Comparison of ENCODE assay signal across 8 cellular contexts in the genomic region with DNA sequence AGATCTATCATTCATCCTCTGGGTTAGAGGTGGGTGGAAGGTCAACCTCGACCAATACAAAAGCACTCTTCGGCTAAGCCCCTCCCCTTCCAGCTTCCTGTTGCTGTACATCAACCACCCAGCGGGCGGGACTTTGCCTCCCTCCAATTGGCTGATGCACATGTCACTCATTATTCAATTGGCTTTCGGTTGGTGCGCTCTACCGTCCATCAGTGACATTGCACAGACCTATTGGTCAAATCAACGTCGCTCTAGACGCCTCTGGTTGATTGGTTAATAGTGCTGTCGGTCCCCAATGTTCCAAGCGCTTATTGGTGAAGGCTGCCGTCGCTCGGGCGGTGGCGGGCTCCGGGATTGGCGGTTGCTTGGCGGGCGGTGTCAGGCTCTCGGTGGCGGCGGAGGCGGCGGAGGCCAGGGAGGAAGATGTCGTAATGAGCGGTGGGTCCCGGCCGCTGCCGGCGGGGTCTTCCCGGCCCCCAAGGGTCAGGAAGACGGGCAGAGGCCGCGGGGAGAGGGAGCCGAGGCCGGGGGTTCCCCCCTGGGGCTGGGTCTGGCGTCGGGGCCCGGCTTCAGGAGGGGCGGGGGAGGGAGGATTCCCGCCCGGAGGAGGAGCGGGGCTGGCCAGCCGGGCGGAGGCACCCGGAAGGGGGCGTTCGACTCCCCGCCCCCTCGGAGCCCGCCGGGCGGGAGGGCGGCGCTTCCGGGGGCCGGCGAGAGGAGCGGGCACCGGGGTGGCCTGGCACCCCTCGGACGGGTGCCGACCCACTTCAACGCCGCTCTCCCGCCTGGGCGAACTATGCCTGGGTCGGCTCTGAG. TPM values are rescaled to one million over a fixed set of nuclear protein-coding genes. Genes with fewer than 3 reads are reported as not detected.
DNase-seq lines count a peak whose midpoint lies in the region; ATAC-seq, FAIRE-seq and TF ChIP-seq lines count a peak whose summit lies in the region.

A gene (plus strand): TSS at position 381 of the 816 bp plus-strand sequence. CDS start 51 bp downstream, at position 432.

- peak; percentile 88 for DNase-seq in D721Med (ENCODE audit: insufficient read length, low spot score)
- DNase-seq in HuH-7.5 (ENCODE audit: low spot score): peak; percentile 97
- DNase-seq in OCI-LY7 (ENCODE audit: low spot score): peak; percentile 100
- peak; percentile 97 for DNase-seq in activated T-cell treated with anti-CD3 and anti-CD28 coated beads for 1 hour (ENCODE audit: low read depth)
- peak; percentile 100 for DNase-seq in endothelial cell of umbilical vein (ENCODE audit: low read depth, low spot score)
- DNase-seq in midbrain (lab: John Stamatoyannopoulos, UW): peak; percentile 99
- DNase-seq in stimulated activated CD8-positive, alpha-beta memory T cell treated with anti-CD3 and anti-CD28 coated beads, Interleukin-2, amount 100 ng/mL, for 1 hour (ENCODE audit: low read depth in 2 of 2): peak; percentile 97

- peak within 1 kb of the TSS; percentile 58 for H3K27ac ChIP-seq in OCI-LY7 (ENCODE audit: low read depth, low read length, poor library complexity, severe bottlenecking)
- peak within 1 kb of the TSS; percentile 75 for H3K27ac ChIP-seq in endothelial cell of umbilical vein (ENCODE audit: insufficient read depth, low read depth, low read length)

- FAIRE-seq in D721Med (lab: Jason Lieb, UNC) (peak; percentile 46), endothelial cell of umbilical vein (lab: Jason Lieb, UNC) (peak; percentile 100)

- POLR2A ChIA-PET in OCI-LY7 (lab: Charles Lee) (interaction anchor here (0.5 to 2.9 kb wide), 7 partner anchors 43 to 1003 kb away, joined by 3 to 13 read pairs (median 4); a partner anchor contains a TSS), endothelial cell of umbilical vein (lab: Charles Lee) (interaction anchor here (1.0 to 1.2 kb wide), 3 partner anchors 9 to 55 kb away, joined by 4 to 6 read pairs (median 5); a partner anchor contains a TSS)

- TF ChIP-seq POLR2A in endothelial cell of umbilical vein (IDR thresholded peaks at IDR 0.05; ENCODE audit: low read depth, low read length): peak; percentile 60

- no TSS peak for BruUV-seq in OCI-LY7 (replicated peaks; lab: Mats Ljungman, UMichigan)
- BruUV-seq in endothelial cell of umbilical vein (replicated peaks; lab: Mats Ljungman, UMichigan): no TSS peak

- intact Hi-C loops in OCI-LY7 (cut with micrococcal nuclease; ENCODE audit: unreplicated experiment) (loop anchor here (1.0 to 5.0 kb wide), 3 partner anchors 45 to 121 kb away; a partner anchor contains a TSS), endothelial cell of umbilical vein (cut with micrococcal nuclease) (loop anchor here (1.0 kb wide), 5 partner anchors 45 to 211 kb away; a partner anchor contains a TSS)

- dilution Hi-C loops in endothelial cell of umbilical vein (cut with MboI; ENCODE audit: extremely low pct_ligation_motif_present, low sequenced_read_pairs): no loop called here

- peak within 1 kb of the TSS; percentile 87 for H3K9ac ChIP-seq in endothelial cell of umbilical vein (replicated peaks; ENCODE audit: extremely low read depth, insufficient read depth, low read length)

- H3K4me3 ChIP-seq in OCI-LY7 (ENCODE audit: low read depth, low read length, poor library complexity, severe bottlenecking) (peak within 1 kb of the TSS; percentile 90), endothelial cell of umbilical vein (replicated peaks in 1 of 3; ENCODE audit: insufficient read depth in 1 of 3, low read depth in 1 of 3, low read length in 3 of 3) (peak within 1 kb of the TSS; percentile 51 to 90 (median 84))

- no peaks in the 10 kb centered on the region for H4K20me1 ChIP-seq in OCI-LY7 (ENCODE audit: insufficient read depth, low read length)
- H4K20me1 ChIP-seq in endothelial cell of umbilical vein (replicated peaks; ENCODE audit: control insufficient read depth, extremely low read depth, insufficient read depth, low read length): no peaks in the 10 kb centered on the region

- H2AFZ ChIP-seq in OCI-LY7 (ENCODE audit: low read length) (peak within 1 kb of the TSS; percentile 60), endothelial cell of umbilical vein (ENCODE audit: low read depth, low read length) (peak within 1 kb of the TSS; percentile 86)

- no peaks in the 10 kb centered on the region for H3K9me2 ChIP-seq in OCI-LY7 (ENCODE audit: insufficient read depth, low read length)

- H3K79me2 ChIP-seq in OCI-LY7 (ENCODE audit: insufficient read depth, low read depth, low read length) (peaks cover 32% of the 10 kb centered on the region), endothelial cell of umbilical vein (ENCODE audit: control insufficient read depth, insufficient read depth, low read length) (peaks cover 7% of the 10 kb centered on the region)

- no peaks in the 10 kb centered on the region for H3K27me3 ChIP-seq in endothelial cell of umbilical vein (ENCODE audit: control insufficient read depth in 2 of 2, insufficient read depth in 2 of 2, low read length in 2 of 2)

- H3K4me1 ChIP-seq in OCI-LY7 (ENCODE audit: insufficient read depth, low read length, poor library complexity, severe bottlenecking) (peaks cover 29% of the 10 kb centered on the region), endothelial cell of umbilical vein (ENCODE audit: control insufficient read depth, extremely low read depth, insufficient read depth, low read length) (peaks cover 15% of the 10 kb centered on the region)

- H3K9me3 ChIP-seq in OCI-LY7 (ENCODE audit: low read length): no peaks in the 10 kb centered on the region
- no peaks in the 10 kb centered on the region for H3K9me3 ChIP-seq in endothelial cell of umbilical vein (replicated peaks; ENCODE audit: control insufficient read depth, insufficient read depth, low read length)

- ATAC-seq in GM21526 (IDR thresholded peaks at IDR 0.05; ENCODE audit: low FRiP score, unreplicated experiment): peak; percentile 87

- H3K4me2 ChIP-seq in OCI-LY7 (ENCODE audit: low read length) (peak within 1 kb of the TSS; percentile 97), endothelial cell of umbilical vein (ENCODE audit: insufficient read depth, low read length) (peak within 1 kb of the TSS; percentile 81)

- H3K36me3 ChIP-seq in OCI-LY7 (ENCODE audit: insufficient read depth, low read length) (peaks cover 23% of the 10 kb centered on the region; the same call in 1 of the 2 replicates), endothelial cell of umbilical vein (ENCODE audit: control insufficient read depth in 2 of 2, extremely low read depth in 1 of 2, insufficient read depth in 2 of 2, low read length in 2 of 2) (no peaks in the 10 kb centered on the region)

- TF ChIP-seq CTCF in D721Med (IDR thresholded peaks at IDR 0.05; ENCODE audit: insufficient read depth, missing control alignments) (no peak), OCI-LY7 (conservative IDR thresholded peaks at IDR 0.05; ENCODE audit: low read length) (no peak), endothelial cell of umbilical vein (IDR thresholded peaks at IDR 0.05; ENCODE audit: extremely low read depth in 1 of 2, insufficient read depth in 1 of 2, low read depth in 1 of 2, low read length in 2 of 2) (no peak)

- CTCF ChIA-PET in OCI-LY7 (lab: Charles Lee; ENCODE audit: unreplicated experiment): interaction anchor here (1.2 kb wide), 1 partner anchor 54 kb away, joined by 3 read pairs; no protein-coding TSS in a partner anchor
- CTCF ChIA-PET in endothelial cell of umbilical vein (lab: Charles Lee): interaction anchor here (0.6 to 3.0 kb wide), 14 partner anchors 11 to 122 kb away, joined by 3 to 46 read pairs (median 5); a partner anchor contains a TSS

- no peaks in the 10 kb centered on the region for H3K9me1 ChIP-seq in endothelial cell of umbilical vein (replicated peaks; ENCODE audit: control insufficient read depth, extremely low read depth, insufficient read depth, low read length)

TF ChIP-seq in endothelial cell of umbilical vein, 7 proteins besides CTCF, POLR2A, EP300 and RAD21:
- TF ChIP-seq POLR2AphosphoS5 (IDR thresholded peaks at IDR 0.05; ENCODE audit: insufficient read depth, low read depth, low read length): peak; percentile 84
- no peak for TF ChIP-seq FOS (IDR thresholded peaks at IDR 0.05; ENCODE audit: borderline replicate concordance, insufficient read depth, low read length)

RNA-seq across cellular contexts. Expression of the gene that starts here (rescaled TPM):
- total RNA-seq in OCI-LY7 (2014; rRNA removed; shearing (Covaris generic)): 2.3 and 5.8 TPM in 2 replicates
- total RNA-seq in OCI-LY7 (2022) (22.1 and 24.1 TPM in 2 replicates), endothelial cell of umbilical vein (18.5 and 18.6 TPM in 2 replicates)
- polyA plus RNA-seq in endothelial cell of umbilical vein: 10.4 and 11.2 TPM in 2 replicates
- 10.8 and 12.8 TPM in 2 replicates for polyA plus RNA-seq in endothelial cell of umbilical vein (2011; cell fraction: cytosol; rRNA removed)
- polyA plus RNA-seq in endothelial cell of umbilical vein (2011; cell fraction: nucleus; rRNA removed): 16.3 and 18.0 TPM in 2 replicates
- 14.1 and 14.8 TPM in 2 replicates for polyA plus RNA-seq in endothelial cell of umbilical vein (2012)
- 5.3 and 5.4 TPM in 2 replicates for polyA minus RNA-seq in endothelial cell of umbilical vein
- 5.9 TPM for polyA minus RNA-seq in endothelial cell of umbilical vein (2011; cell fraction: cytosol; rRNA and poly(A)+ RNA removed)
- 6.6 and 7.3 TPM in 2 replicates for polyA minus RNA-seq in endothelial cell of umbilical vein (2011; cell fraction: nucleus; rRNA and poly(A)+ RNA removed)

Comparison
In these comparisons a context has a peak if more than half of its experiments do, and no peak if none do; other contexts are left out.
1. Peak in every context shown above with its lines: DNase-seq, ATAC-seq, H3K4me3 ChIP-seq and H3K27ac ChIP-seq.